In genomic region chr5:1098986-1099597, GRCh38 we compare ENCODE assay signal across 1 cellular context.
TF ChIP-seq lines count a peak whose summit lies in the region.

No MANE protein-coding gene starts in this region.

TF ChIP-seq in HEK293, 187 proteins besides CTCF, POLR2A, EP300 and RAD21 (continued from another document):
- TF ChIP-seq ZBTB10 (tag by site-specific recombination; IDR thresholded peaks at IDR 0.05) = peak; percentile 43; the same call in 1 of the 2 replicates
